1 cellular context compared by ENCODE assay signal in the genomic region with DNA sequence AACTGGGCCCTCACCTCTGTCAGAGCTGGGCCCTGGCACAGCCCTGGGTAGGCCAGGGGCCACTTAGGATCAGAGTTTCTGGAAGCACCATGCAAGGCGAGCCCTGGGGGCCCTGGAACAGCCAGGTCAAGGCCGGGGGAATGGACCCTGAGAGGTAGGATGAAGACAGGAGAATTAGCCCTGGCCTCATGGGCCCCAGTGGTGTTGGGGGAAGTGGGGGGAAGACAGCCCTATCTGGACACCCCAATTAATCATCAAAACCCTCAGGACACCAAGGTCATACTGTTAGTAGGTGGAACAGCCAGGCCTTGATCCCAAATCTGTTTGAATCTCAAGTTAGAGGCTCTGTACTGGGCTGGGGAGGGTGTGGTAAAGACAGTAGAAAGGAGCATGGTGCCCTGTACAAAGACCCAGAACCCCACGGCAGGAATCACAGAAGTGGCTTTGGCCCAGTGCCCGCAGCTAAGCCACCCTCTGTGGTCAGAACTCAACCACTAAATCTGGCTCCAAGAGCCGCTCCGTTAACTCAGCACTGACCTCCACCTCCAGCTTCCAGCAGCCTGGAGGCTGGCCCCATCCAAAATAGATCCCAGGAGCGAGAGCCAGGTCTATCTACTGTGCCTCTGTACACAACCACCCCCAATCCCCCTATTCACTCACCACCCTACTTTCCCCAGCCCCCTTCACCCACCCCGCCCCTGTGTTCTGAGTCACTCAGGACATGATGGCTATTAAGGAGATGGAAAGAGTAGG.
TF ChIP-seq lines count a peak whose summit lies in the region.

No MANE protein-coding gene starts in this region.

TF ChIP-seq in K562, 482 proteins besides CTCF, POLR2A, EP300 and RAD21:
- TF ChIP-seq ILK (tag; IDR thresholded peaks at IDR 0.05; ENCODE audit: borderline replicate concordance, low read depth) (no peak), BCOR (IDR thresholded peaks at IDR 0.05) (no peak), L3MBTL2 (IDR thresholded peaks at IDR 0.05) (no peak), ZBTB7A (IDR thresholded peaks at IDR 0.05; ENCODE audit: borderline replicate concordance, control insufficient read depth, low read depth, low read length) (peak; percentile 50; the same call in 1 of the 2 replicates), MEIS2 (IDR thresholded peaks at IDR 0.05; ENCODE audit: partially characterized antibody) (peak; percentile 62), TAF9B (IDR thresholded peaks at IDR 0.05; ENCODE audit: partially characterized antibody) (no peak), FOSL1 (tag; conservative IDR thresholded peaks at IDR 0.05) (peak; percentile 35; the same call in 1 of the 2 replicates), EGR1 (conservative IDR thresholded peaks at IDR 0.05) (peak; percentile 37), NR4A1 (CRISPR knock-in tag; IDR thresholded peaks at IDR 0.05) (no peak), NR4A1 (tag; IDR thresholded peaks at IDR 0.05) (0 out of 2 replicates have a peak, but pooled peaks have one; percentile 56), FOXK1 (CRISPR knock-in tag; IDR thresholded peaks at IDR 0.05; ENCODE audit: borderline replicate concordance) (no peak), HDAC2 (IDR thresholded peaks at IDR 0.05) (0 out of 2 replicates have a peak, but pooled peaks have one; percentile 28), KDM1A (IDR thresholded peaks at IDR 0.05) (peak; percentile 84 to 86), RCOR1 (IDR thresholded peaks at IDR 0.05; ENCODE audit: borderline replicate concordance in 1 of 2, low read depth in 2 of 2, low read length in 2 of 2) (peak; percentile 49 to 77; a peak in 3 of 4 replicates), ZNF766 (CRISPR knock-in tag; conservative IDR thresholded peaks at IDR 0.05) (0 out of 2 replicates have a peak, but pooled peaks have one; percentile 7), NFIC (IDR thresholded peaks at IDR 0.05) (peak; percentile 74), ESRRB (CRISPR knock-in tag; IDR thresholded peaks at IDR 0.05; ENCODE audit: borderline replicate concordance) (no peak), RUNX1 (IDR thresholded peaks at IDR 0.05; ENCODE audit: low read depth) (0 out of 2 replicates have a peak, but pooled peaks have one; percentile 10)
- TF ChIP-seq, protein P1, sequence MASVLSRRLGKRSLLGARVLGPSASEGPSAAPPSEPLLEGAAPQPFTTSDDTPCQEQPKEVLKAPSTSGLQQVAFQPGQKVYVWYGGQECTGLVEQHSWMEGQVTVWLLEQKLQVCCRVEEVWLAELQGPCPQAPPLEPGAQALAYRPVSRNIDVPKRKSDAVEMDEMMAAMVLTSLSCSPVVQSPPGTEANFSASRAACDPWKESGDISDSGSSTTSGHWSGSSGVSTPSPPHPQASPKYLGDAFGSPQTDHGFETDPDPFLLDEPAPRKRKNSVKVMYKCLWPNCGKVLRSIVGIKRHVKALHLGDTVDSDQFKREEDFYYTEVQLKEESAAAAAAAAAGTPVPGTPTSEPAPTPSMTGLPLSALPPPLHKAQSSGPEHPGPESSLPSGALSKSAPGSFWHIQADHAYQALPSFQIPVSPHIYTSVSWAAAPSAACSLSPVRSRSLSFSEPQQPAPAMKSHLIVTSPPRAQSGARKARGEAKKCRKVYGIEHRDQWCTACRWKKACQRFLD (CRISPR knock-in tag; IDR thresholded peaks at IDR 0.05): 0 out of 2 replicates have a peak, but pooled peaks have one; percentile 40
- TF ChIP-seq, protein P2, sequence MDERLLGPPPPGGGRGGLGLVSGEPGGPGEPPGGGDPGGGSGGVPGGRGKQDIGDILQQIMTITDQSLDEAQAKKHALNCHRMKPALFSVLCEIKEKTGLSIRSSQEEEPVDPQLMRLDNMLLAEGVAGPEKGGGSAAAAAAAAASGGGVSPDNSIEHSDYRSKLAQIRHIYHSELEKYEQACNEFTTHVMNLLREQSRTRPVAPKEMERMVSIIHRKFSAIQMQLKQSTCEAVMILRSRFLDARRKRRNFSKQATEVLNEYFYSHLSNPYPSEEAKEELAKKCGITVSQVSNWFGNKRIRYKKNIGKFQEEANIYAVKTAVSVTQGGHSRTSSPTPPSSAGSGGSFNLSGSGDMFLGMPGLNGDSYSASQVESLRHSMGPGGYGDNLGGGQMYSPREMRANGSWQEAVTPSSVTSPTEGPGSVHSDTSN (CRISPR knock-in tag; IDR thresholded peaks at IDR 0.05; ENCODE audit: low read depth): no peak
- TF ChIP-seq, protein P2 (tag; conservative IDR thresholded peaks at IDR 0.05; ENCODE audit: low read depth): 0 out of 2 replicates have a peak, but pooled peaks have one; percentile 18
- TF ChIP-seq, protein P3, sequence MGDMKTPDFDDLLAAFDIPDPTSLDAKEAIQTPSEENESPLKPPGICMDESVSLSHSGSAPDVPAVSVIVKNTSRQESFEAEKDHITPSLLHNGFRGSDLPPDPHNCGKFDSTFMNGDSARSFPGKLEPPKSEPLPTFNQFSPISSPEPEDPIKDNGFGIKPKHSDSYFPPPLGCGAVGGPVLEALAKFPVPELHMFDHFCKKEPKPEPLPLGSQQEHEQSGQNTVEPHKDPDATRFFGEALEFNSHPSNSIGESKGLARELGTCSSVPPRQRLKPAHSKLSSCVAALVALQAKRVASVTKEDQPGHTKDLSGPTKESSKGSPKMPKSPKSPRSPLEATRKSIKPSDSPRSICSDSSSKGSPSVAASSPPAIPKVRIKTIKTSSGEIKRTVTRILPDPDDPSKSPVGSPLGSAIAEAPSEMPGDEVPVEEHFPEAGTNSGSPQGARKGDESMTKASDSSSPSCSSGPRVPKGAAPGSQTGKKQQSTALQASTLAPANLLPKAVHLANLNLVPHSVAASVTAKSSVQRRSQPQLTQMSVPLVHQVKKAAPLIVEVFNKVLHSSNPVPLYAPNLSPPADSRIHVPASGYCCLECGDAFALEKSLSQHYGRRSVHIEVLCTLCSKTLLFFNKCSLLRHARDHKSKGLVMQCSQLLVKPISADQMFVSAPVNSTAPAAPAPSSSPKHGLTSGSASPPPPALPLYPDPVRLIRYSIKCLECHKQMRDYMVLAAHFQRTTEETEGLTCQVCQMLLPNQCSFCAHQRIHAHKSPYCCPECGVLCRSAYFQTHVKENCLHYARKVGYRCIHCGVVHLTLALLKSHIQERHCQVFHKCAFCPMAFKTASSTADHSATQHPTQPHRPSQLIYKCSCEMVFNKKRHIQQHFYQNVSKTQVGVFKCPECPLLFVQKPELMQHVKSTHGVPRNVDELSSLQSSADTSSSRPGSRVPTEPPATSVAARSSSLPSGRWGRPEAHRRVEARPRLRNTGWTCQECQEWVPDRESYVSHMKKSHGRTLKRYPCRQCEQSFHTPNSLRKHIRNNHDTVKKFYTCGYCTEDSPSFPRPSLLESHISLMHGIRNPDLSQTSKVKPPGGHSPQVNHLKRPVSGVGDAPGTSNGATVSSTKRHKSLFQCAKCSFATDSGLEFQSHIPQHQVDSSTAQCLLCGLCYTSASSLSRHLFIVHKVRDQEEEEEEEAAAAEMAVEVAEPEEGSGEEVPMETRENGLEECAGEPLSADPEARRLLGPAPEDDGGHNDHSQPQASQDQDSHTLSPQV (IDR thresholded peaks at IDR 0.05): peak; percentile 13; the same call in 1 of the 2 replicates
- TF ChIP-seq, protein P4, sequence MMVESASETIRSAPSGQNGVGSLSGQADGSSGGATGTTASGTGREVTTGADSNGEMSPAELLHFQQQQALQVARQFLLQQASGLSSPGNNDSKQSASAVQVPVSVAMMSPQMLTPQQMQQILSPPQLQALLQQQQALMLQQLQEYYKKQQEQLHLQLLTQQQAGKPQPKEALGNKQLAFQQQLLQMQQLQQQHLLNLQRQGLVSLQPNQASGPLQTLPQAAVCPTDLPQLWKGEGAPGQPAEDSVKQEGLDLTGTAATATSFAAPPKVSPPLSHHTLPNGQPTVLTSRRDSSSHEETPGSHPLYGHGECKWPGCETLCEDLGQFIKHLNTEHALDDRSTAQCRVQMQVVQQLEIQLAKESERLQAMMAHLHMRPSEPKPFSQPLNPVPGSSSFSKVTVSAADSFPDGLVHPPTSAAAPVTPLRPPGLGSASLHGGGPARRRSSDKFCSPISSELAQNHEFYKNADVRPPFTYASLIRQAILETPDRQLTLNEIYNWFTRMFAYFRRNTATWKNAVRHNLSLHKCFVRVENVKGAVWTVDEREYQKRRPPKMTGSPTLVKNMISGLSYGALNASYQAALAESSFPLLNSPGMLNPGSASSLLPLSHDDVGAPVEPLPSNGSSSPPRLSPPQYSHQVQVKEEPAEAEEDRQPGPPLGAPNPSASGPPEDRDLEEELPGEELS (CRISPR knock-in tag; IDR thresholded peaks at IDR 0.05; ENCODE audit: borderline replicate concordance): no peak
- TF ChIP-seq, protein P5, sequence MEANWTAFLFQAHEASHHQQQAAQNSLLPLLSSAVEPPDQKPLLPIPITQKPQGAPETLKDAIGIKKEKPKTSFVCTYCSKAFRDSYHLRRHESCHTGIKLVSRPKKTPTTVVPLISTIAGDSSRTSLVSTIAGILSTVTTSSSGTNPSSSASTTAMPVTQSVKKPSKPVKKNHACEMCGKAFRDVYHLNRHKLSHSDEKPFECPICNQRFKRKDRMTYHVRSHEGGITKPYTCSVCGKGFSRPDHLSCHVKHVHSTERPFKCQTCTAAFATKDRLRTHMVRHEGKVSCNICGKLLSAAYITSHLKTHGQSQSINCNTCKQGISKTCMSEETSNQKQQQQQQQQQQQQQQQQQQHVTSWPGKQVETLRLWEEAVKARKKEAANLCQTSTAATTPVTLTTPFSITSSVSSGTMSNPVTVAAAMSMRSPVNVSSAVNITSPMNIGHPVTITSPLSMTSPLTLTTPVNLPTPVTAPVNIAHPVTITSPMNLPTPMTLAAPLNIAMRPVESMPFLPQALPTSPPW (CRISPR knock-in tag; IDR thresholded peaks at IDR 0.05): peak; percentile 32; the same call in 1 of the 2 replicates
- TF ChIP-seq, protein P6, sequence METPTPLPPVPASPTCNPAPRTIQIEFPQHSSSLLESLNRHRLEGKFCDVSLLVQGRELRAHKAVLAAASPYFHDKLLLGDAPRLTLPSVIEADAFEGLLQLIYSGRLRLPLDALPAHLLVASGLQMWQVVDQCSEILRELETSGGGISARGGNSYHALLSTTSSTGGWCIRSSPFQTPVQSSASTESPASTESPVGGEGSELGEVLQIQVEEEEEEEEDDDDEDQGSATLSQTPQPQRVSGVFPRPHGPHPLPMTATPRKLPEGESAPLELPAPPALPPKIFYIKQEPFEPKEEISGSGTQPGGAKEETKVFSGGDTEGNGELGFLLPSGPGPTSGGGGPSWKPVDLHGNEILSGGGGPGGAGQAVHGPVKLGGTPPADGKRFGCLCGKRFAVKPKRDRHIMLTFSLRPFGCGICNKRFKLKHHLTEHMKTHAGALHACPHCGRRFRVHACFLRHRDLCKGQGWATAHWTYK (CRISPR knock-in tag; IDR thresholded peaks at IDR 0.05): 0 out of 2 replicates have a peak, but pooled peaks have one; percentile 24
- TF ChIP-seq, protein P7, sequence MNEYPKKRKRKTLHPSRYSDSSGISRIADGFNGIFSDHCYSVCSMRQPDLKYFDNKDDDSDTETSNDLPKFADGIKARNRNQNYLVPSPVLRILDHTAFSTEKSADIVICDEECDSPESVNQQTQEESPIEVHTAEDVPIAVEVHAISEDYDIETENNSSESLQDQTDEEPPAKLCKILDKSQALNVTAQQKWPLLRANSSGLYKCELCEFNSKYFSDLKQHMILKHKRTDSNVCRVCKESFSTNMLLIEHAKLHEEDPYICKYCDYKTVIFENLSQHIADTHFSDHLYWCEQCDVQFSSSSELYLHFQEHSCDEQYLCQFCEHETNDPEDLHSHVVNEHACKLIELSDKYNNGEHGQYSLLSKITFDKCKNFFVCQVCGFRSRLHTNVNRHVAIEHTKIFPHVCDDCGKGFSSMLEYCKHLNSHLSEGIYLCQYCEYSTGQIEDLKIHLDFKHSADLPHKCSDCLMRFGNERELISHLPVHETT (CRISPR knock-in tag; conservative IDR thresholded peaks at IDR 0.05 in 1 of 2, IDR thresholded peaks at IDR 0.05 in 1 of 2): no peak
